ENCODE assay signal across 9 cellular contexts in the genomic region with DNA sequence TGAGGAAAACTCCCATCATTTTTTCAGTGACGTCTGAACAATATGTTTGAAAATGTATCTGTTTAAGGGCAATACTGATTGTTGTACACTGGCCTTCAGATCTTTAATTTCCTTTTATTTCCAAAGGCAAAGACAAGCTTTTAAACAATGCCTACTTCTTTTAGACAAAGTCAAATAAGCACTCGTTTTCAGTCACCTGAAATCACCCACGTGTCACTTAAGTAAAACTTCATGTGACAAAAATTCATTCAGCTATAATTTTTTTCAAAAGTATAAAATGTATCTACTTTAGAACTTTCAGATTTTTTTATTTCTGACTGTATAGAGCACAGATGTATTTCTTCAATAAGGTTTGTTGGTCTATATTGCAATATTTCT.
A peak's percentile ranks its signal among the peaks of the same experiment; 100 is the strongest.
DNase-seq lines count a peak whose midpoint lies in the region; ATAC-seq, FAIRE-seq and TF ChIP-seq lines count a peak whose summit lies in the region.
"Had no signal": no experiment of that assay in that cellular context is flagged by ENCODE, and none has a peak within 500 bp of the region (broad histone marks: within the 10 kb centered on the region; RNA-seq: fewer than 3 reads in every experiment).

No MANE protein-coding gene starts in this region.

- H3K27ac ChIP-seq in HEK293 (ENCODE audit: extremely low read depth, low read depth, low read length) (no peak overlapping the region), K562 (ENCODE audit: extremely low read depth, low read depth, low read length) (no peak overlapping the region), iPS-18a (ENCODE audit: low read length) (no peak overlapping the region)

- H3K9ac ChIP-seq in K562 (ENCODE audit: insufficient read depth in 1 of 2, low read depth in 2 of 2, low read length in 2 of 2) = no peak overlapping the region
- peak overlapping the region; percentile 70 for H3K9ac ChIP-seq in iPS-18a (ENCODE audit: low read length)

- POLR2A ChIA-PET in HEK293 (lab: Yijun Ruan, JAX) = no interaction called here
- POLR2A ChIA-PET in K562 (lab: Yijun Ruan, JAX) = interaction anchor here (1.1 kb wide), 1 partner anchor 31 kb away, joined by 3 read pairs; no protein-coding TSS in a partner anchor

- TF ChIP-seq POLR2A in K562 (conservative IDR thresholded peaks at IDR 0.05) (no peak), erythroblast (IDR thresholded peaks at IDR 0.05; ENCODE audit: low read length) (no peak)

- H3K4me1 ChIP-seq in HEK293 (ENCODE audit: control insufficient read depth, insufficient read depth, low read length) (peaks cover 19% of the 10 kb centered on the region), K562 (replicated peaks in 1 of 2; ENCODE audit: control insufficient read depth in 2 of 2, insufficient read depth in 2 of 2, low read length in 2 of 2) (peaks cover 0 to 13% of the 10 kb centered on the region in 2 experiments; a peak in 3 of 5 replicates), iPS-18a (ENCODE audit: control insufficient read depth, low read depth, low read length) (peaks cover 46% of the 10 kb centered on the region)

- no peak for FAIRE-seq in K562 (lab: Jason Lieb, UNC)

- intact Hi-C loops in K562 (cut with micrococcal nuclease) = loop anchor here (10.0 kb wide), 1 partner anchor 487 kb away; no protein-coding TSS in a partner anchor

- DNase-seq in K562 (ENCODE audit: extremely low read depth in 1 of 4, low spot score in 3 of 4) = no peak
- DNase-seq in superior temporal gyrus (ENCODE audit: extremely low spot score) = peak; percentile 64
- no peak for DNase-seq in AG08396 (ENCODE audit: low spot score)
- no peak for DNase-seq in occipital lobe (lab: John Stamatoyannopoulos, UW)
- no peak for DNase-seq in NCI-H1417 (lab: John Stamatoyannopoulos, UW)
- no peak for DNase-seq in erythroblast (lab: John Stamatoyannopoulos, UW)
- DNase-seq: activated CD8-positive, alpha-beta T cell treated with anti-CD3 and anti-CD28 coated beads for 36 hours had no signal

- WGBS in K562 (ENCODE audit: insufficient coverage, low coverage, missing lambda C conversion rate) = 5% methylated on average over 3 of the region's 3 CpGs

- H3K4me3 ChIP-seq in HEK293 (ENCODE audit: low read depth, low read length) (peak overlapping the region; percentile 74), K562 (no peak overlapping the region), iPS-18a (ENCODE audit: low read length) (peak overlapping the region; percentile 98)

- BruUV-seq in K562 (replicated peaks; lab: Mats Ljungman, UMichigan) = no TSS peak

- H3K36me3 ChIP-seq in HEK293 (ENCODE audit: control insufficient read depth in 2 of 2, insufficient read depth in 1 of 2, low read length in 2 of 2) (no peaks in the 10 kb centered on the region), K562 (ENCODE audit: control insufficient read depth, insufficient read depth, low read length) (no peaks in the 10 kb centered on the region), iPS-18a (ENCODE audit: control insufficient read depth, low read depth, low read length) (no peaks in the 10 kb centered on the region)

- no peak for TF ChIP-seq RAD21 in K562 (CRISPR knock-in tag; conservative IDR thresholded peaks at IDR 0.05 in 1 of 2, IDR thresholded peaks at IDR 0.05 in 1 of 2)

- TF ChIP-seq EP300 in K562 (IDR thresholded peaks at IDR 0.05; ENCODE audit: low read length) = no peak

- H4K20me1 ChIP-seq in K562 (replicated peaks; ENCODE audit: control insufficient read depth, insufficient read depth, low read length) = peaks cover 6% of the 10 kb centered on the region; the same call in 1 of the 2 replicates

- in situ Hi-C loops in K562 (cut with MboI) = no loop called here

- H3K27me3 ChIP-seq in K562 (ENCODE audit: control insufficient read depth in 2 of 2, insufficient read depth in 2 of 2, low read length in 2 of 2) (peaks cover 8 to 16% of the 10 kb centered on the region in 2 experiments; a peak in 4 of 5 replicates), iPS-18a (ENCODE audit: control insufficient read depth, insufficient read depth, low read length) (no peaks in the 10 kb centered on the region)

- no peak for ATAC-seq in K562
- ATAC-seq: activated CD8-positive, alpha-beta T cell treated with anti-CD3 and anti-CD28 coated beads for 36 hours had no signal

- CTCF ChIA-PET in HEK293 (lab: Yijun Ruan, JAX) = interaction anchor here (0.6 to 2.8 kb wide), 11 partner anchors 11 to 1203 kb away, joined by 3 to 25 read pairs (median 4); no protein-coding TSS in a partner anchor
- CTCF ChIA-PET in K562 (lab: Yijun Ruan, JAX; ENCODE audit: low intra/inter-chr PET ratio) = no interaction called here

- no peaks in the 10 kb centered on the region for H3K9me1 ChIP-seq in K562 (ENCODE audit: control insufficient read depth, insufficient read depth, low read length)

- no peaks in the 10 kb centered on the region for H3K9me3 ChIP-seq in HEK293 (ENCODE audit: control insufficient read depth, insufficient read depth, low read depth, low read length)
- no peaks in the 10 kb centered on the region for H3K9me3 ChIP-seq in K562 (replicated peaks; ENCODE audit: control insufficient read depth, insufficient read depth, low read depth, low read length)
- no peaks in the 10 kb centered on the region for H3K9me3 ChIP-seq in iPS-18a (ENCODE audit: control insufficient read depth, low read depth, low read length)

- no peaks in the 10 kb centered on the region for H3K79me2 ChIP-seq in K562 (ENCODE audit: control insufficient read depth, insufficient read depth, low read length)

- no peak overlapping the region for H3K4me2 ChIP-seq in K562 (ENCODE audit: insufficient read depth, low read length)

- TF ChIP-seq CTCF in HEK293 (tag by site-specific recombination; IDR thresholded peaks at IDR 0.05) (no peak), K562 (IDR thresholded peaks at IDR 0.05 in 2 of 3, conservative IDR thresholded peaks at IDR 0.05 in 1 of 3; ENCODE audit: insufficient read depth in 2 of 3, low read depth in 1 of 3, low read length in 3 of 3) (no peak)

- H2AFZ ChIP-seq in K562 (ENCODE audit: low read depth, low read length) = no peak overlapping the region

TF ChIP-seq in HEK293, 187 proteins besides CTCF, POLR2A, EP300 and RAD21:
- TF ChIP-seq GLIS1 (tag by site-specific recombination; IDR thresholded peaks at IDR 0.05) (no peak), ZNF24 (tag by site-specific recombination; IDR thresholded peaks at IDR 0.05) (0 out of 2 replicates have a peak, but pooled peaks have one; percentile 7)
- TF ChIP-seq, protein P1, sequence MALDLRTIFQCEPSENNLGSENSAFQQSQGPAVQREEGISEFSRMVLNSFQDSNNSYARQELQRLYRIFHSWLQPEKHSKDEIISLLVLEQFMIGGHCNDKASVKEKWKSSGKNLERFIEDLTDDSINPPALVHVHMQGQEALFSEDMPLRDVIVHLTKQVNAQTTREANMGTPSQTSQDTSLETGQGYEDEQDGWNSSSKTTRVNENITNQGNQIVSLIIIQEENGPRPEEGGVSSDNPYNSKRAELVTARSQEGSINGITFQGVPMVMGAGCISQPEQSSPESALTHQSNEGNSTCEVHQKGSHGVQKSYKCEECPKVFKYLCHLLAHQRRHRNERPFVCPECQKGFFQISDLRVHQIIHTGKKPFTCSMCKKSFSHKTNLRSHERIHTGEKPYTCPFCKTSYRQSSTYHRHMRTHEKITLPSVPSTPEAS (tag by site-specific recombination; IDR thresholded peaks at IDR 0.05) = no peak
TF ChIP-seq in HEK293: peak in this region for 1.

TF ChIP-seq in K562, 482 proteins besides CTCF, POLR2A, EP300 and RAD21 (continues in another document):
- TF ChIP-seq, protein P2, sequence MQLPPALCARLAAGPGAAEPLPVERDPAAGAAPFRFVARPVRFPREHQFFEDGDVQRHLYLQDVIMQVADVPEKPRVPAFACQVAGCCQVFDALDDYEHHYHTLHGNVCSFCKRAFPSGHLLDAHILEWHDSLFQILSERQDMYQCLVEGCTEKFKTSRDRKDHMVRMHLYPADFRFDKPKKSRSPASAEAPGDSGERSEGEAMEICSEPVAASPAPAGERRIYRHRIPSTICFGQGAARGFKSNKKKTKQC (CRISPR knock-in tag; IDR thresholded peaks at IDR 0.05) = no peak
- TF ChIP-seq, protein P3, sequence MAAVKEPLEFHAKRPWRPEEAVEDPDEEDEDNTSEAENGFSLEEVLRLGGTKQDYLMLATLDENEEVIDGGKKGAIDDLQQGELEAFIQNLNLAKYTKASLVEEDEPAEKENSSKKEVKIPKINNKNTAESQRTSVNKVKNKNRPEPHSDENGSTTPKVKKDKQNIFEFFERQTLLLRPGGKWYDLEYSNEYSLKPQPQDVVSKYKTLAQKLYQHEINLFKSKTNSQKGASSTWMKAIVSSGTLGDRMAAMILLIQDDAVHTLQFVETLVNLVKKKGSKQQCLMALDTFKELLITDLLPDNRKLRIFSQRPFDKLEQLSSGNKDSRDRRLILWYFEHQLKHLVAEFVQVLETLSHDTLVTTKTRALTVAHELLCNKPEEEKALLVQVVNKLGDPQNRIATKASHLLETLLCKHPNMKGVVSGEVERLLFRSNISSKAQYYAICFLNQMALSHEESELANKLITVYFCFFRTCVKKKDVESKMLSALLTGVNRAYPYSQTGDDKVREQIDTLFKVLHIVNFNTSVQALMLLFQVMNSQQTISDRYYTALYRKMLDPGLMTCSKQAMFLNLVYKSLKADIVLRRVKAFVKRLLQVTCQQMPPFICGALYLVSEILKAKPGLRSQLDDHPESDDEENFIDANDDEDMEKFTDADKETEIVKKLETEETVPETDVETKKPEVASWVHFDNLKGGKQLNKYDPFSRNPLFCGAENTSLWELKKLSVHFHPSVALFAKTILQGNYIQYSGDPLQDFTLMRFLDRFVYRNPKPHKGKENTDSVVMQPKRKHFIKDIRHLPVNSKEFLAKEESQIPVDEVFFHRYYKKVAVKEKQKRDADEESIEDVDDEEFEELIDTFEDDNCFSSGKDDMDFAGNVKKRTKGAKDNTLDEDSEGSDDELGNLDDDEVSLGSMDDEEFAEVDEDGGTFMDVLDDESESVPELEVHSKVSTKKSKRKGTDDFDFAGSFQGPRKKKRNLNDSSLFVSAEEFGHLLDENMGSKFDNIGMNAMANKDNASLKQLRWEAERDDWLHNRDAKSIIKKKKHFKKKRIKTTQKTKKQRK (IDR thresholded peaks at IDR 0.05; ENCODE audit: borderline replicate concordance, low read depth, low read length) = no peak
- TF ChIP-seq KDM4B (IDR thresholded peaks at IDR 0.05; ENCODE audit: borderline replicate concordance in 2 of 2, low read depth in 1 of 2) (no peak), CBX8 (IDR thresholded peaks at IDR 0.05; ENCODE audit: borderline replicate concordance, extremely low read depth, low read depth, low read length, poor library complexity, severe bottlenecking) (peak; percentile 60), ZNF695 (CRISPR knock-in tag; IDR thresholded peaks at IDR 0.05) (no peak)
- TF ChIP-seq, protein P4, sequence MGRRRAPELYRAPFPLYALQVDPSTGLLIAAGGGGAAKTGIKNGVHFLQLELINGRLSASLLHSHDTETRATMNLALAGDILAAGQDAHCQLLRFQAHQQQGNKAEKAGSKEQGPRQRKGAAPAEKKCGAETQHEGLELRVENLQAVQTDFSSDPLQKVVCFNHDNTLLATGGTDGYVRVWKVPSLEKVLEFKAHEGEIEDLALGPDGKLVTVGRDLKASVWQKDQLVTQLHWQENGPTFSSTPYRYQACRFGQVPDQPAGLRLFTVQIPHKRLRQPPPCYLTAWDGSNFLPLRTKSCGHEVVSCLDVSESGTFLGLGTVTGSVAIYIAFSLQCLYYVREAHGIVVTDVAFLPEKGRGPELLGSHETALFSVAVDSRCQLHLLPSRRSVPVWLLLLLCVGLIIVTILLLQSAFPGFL (CRISPR knock-in tag; IDR thresholded peaks at IDR 0.05) = no peak
